15 cellular contexts compared by ENCODE assay signal in the genomic region with DNA sequence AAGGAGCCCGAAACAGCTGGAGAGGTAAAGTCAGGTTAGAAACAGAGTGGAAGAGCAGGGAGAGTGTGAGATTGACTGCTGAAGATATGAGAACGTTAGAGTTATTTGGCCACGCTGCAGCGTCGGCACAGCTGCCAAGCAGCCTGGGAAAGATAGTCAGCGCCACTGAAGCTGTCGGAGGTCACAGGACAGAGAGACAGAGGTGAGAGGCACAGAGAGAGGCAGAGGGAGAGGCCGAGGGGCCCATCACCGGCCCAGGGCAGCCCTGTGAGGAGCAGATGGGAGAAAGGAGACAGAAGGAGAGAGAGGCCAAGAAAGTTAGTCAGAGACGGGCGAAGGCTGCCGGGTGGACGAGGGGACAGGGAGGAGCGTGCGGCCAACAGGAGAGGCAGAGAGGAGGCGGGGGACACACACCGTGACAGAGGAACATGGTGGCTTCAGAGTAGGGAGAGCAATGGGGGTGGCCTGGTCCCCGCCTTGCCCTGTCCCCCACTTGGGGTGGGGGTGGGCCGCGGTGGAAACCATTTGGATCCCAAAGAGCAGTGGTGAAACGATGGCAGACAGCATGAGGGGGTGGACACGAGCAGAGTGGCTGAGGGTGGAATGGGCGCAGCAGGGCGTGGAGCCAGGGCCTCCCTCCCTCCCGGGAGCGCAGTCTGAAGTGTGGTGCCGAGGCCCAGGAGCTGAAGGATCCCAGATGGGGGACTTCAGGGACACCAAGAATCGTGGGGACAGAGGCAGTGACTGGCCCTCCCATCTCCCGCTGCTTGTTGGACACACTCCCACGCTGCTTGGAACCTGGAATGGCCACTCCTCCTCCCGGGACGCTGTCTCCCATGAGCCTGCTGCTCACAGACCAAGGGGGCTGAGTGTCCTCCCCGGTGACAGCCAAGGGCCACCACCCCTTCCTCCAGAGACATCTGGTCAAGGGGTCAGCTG. TPM values are rescaled to one million over a fixed set of nuclear protein-coding genes. Genes with fewer than 3 reads are reported as not detected.
"Had no signal": no experiment of that assay in that cellular context is flagged by ENCODE, and none has a peak within 500 bp of the region (broad histone marks: within the 10 kb centered on the region; RNA-seq: fewer than 3 reads in every experiment).

No MANE protein-coding gene starts in this region.

- H3K36me3 Mint-ChIP-seq: activated naive CD8-positive, alpha-beta T cell; stimulated activated effector memory CD8-positive, alpha-beta T cell treated with anti-CD3 and anti-CD28 coated beads, Interleukin-12 subunit alpha, Interleukin-12 subunit beta, amount 100 ng/mL, for 72 hours had no signal

- H3K27ac Mint-ChIP-seq: activated naive CD8-positive, alpha-beta T cell; endodermal cell; stimulated activated effector memory CD8-positive, alpha-beta T cell treated with anti-CD3 and anti-CD28 coated beads, Interleukin-12 subunit alpha, Interleukin-12 subunit beta, amount 100 ng/mL, for 72 hours had no signal

- H3K27me3 ChIP-seq: left lung, right lobe of liver had no signal

- H3K4me3 Mint-ChIP-seq: activated naive CD8-positive, alpha-beta T cell; endodermal cell; stimulated activated effector memory CD8-positive, alpha-beta T cell treated with anti-CD3 and anti-CD28 coated beads, Interleukin-12 subunit alpha, Interleukin-12 subunit beta, amount 100 ng/mL, for 72 hours had no signal

- H3K36me3 ChIP-seq: brain microvascular endothelial cell, left lung, right lobe of liver, tibial nerve had no signal

- H3K9me3 ChIP-seq: left lung, right lobe of liver, tibial nerve had no signal

- H3K4me3 ChIP-seq: left lung, right lobe of liver, tibial nerve had no signal

- DNase-seq: activated CD4-positive, alpha-beta T cell treated with anti-CD3 and anti-CD28 coated beads, Interleukin-2, amount 50 U/mL, for 48 hours; activated gamma-delta T cell; activated T-cell treated with anti-CD3 and anti-CD28 coated beads, Interleukin-2, amount 50 U/mL, for 48 hours; amygdala; brain microvascular endothelial cell; cerebellar nuclear complex; endodermal cell; left lung; mesenchymal stem cell; right lobe of liver had no signal

- H3K4me1 ChIP-seq: left lung, tibial nerve had no signal

- H3K9me3 Mint-ChIP-seq: endodermal cell; stimulated activated effector memory CD8-positive, alpha-beta T cell treated with anti-CD3 and anti-CD28 coated beads, Interleukin-12 subunit alpha, Interleukin-12 subunit beta, amount 100 ng/mL, for 72 hours had no signal

- H3K27ac ChIP-seq: brain microvascular endothelial cell, left lung, parathyroid adenoma, right lobe of liver, tibial nerve had no signal

RNA-seq across cellular contexts. Expression of gene LRRC10B, which starts 26.6 kb away (rescaled TPM):
- total RNA-seq: right lobe of liver had no signal

RNA-seq across cellular contexts. Expression of gene SYT7, which starts 45.7 kb away (rescaled TPM):
- total RNA-seq: T-helper 2 cell treated with Interferon-gamma antibody and Interleukin-4, amounts not matched to agents 100 ng/mL and 5 ng/mL, for 36 hours had no signal
